ENCODE assay signal across 8 cellular contexts in the genomic region with DNA sequence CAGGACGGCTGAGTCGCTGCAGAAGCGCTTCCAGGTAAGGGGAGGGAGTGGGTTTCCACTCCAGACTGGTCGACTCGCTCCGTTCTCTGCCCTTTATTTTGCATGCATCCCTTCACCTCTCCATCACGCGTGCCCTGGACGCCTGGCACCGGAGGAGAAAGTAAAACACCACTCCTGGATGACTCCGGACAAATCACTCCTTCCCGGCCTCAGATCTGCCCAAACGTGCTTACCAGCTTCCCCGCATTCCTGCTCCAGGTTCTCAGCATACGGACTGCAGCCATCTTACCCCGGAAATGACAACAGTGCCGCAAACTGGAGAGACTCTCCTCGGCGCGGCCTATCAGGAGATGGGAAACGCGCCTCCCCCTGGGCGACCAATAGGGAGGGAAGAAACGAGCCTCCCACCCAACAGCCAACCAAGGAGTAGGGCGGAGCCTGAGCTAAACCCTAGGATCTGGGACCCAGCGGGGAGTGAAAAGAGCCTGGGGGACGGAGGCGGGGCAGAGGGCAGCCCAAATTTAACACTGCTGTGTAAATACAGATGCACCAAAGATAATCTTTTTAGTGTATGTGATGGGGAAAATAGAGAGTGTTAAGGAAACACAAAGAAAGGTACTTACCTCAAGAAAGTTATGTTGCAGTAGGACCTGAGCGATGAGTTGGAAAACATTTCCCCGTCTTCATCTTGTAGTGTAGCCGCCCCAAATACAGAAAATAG. TPM values are rescaled to one million over a fixed set of nuclear protein-coding genes. Genes with fewer than 3 reads are reported as not detected.
A peak's percentile ranks its signal among the peaks of the same experiment; 100 is the strongest.
DNase-seq lines count a peak whose midpoint lies in the region; ATAC-seq and TF ChIP-seq lines count a peak whose summit lies in the region.

Gene DBT (minus strand): TSS at position 298 of the 721 bp plus-strand sequence. CDS start 14 bp downstream, at position 284.

- DNase-seq in EL (peak; percentile 96), H4 (ENCODE audit: low spot score) (peak; percentile 95), LoVo (ENCODE audit: low spot score) (peak; percentile 92), RWPE1 (ENCODE audit: low spot score) (peak; percentile 99), fibroblast of pulmonary artery (ENCODE audit: low read depth) (peak; percentile 95), natural killer cell (peak; percentile 80)
- peak; percentile 92 for DNase-seq in stimulated activated naive CD4-positive, alpha-beta T cell treated with Interleukin-2 at 50 U/mL for 16 hours (lab: John Stamatoyannopoulos, UW)

- H3K4me3 Mint-ChIP-seq in activated T-helper 17 cell treated with anti-CD3 and anti-CD28 coated beads, Interleukin-2, amount 50 U/mL, for 72 hours = no peak within 1 kb of the TSS
- H3K4me3 Mint-ChIP-seq in natural killer cell = no peak within 1 kb of the TSS

- peaks cover 11% of the 10 kb centered on the region for H3K4me1 Mint-ChIP-seq in activated T-helper 17 cell treated with anti-CD3 and anti-CD28 coated beads, Interleukin-2, amount 50 U/mL, for 72 hours
- H3K4me1 Mint-ChIP-seq in natural killer cell = peaks cover 0 to 10% of the 10 kb centered on the region in 2 donors

- H3K27ac ChIP-seq in RWPE1 = peak within 1 kb of the TSS; percentile 78

- TF ChIP-seq CTCF in RWPE1 (conservative IDR thresholded peaks at IDR 0.05; ENCODE audit: low read depth) = no peak
- TF ChIP-seq CTCF in fibroblast of pulmonary artery (IDR thresholded peaks at IDR 0.05; ENCODE audit: low read length, missing control alignments) = no peak
- no peak for TF ChIP-seq CTCF in natural killer cell (IDR thresholded peaks at IDR 0.05)

- POLR2A ChIA-PET in RWPE1 (lab: Yijun Ruan, JAX; ENCODE audit: low non-redundant PET) = interaction anchor here (0.6 kb wide), 1 partner anchor 10 kb away, joined by 6 read pairs; no protein-coding TSS in a partner anchor

- no peak within 1 kb of the TSS for H3K27ac Mint-ChIP-seq in activated T-helper 17 cell treated with anti-CD3 and anti-CD28 coated beads, Interleukin-2, amount 50 U/mL, for 72 hours
- H3K27ac Mint-ChIP-seq in natural killer cell = no peak within 1 kb of the TSS

- H3K36me3 Mint-ChIP-seq in activated T-helper 17 cell treated with anti-CD3 and anti-CD28 coated beads, Interleukin-2, amount 50 U/mL, for 72 hours (ENCODE audit: low read depth) = no peaks in the 10 kb centered on the region
- H3K36me3 Mint-ChIP-seq in natural killer cell = no peaks in the 10 kb centered on the region

- H3K4me3 ChIP-seq in fibroblast of pulmonary artery (replicated peaks; ENCODE audit: low read depth, low read length) = peak within 1 kb of the TSS; percentile 73

- H3K27me3 Mint-ChIP-seq in activated T-helper 17 cell treated with anti-CD3 and anti-CD28 coated beads, Interleukin-2, amount 50 U/mL, for 72 hours = no peaks in the 10 kb centered on the region
- peaks cover 3 to 10% of the 10 kb centered on the region in 2 donors for H3K27me3 Mint-ChIP-seq in natural killer cell (ENCODE audit: low read depth in 2 of 2)

- H3K9me3 Mint-ChIP-seq in activated T-helper 17 cell treated with anti-CD3 and anti-CD28 coated beads, Interleukin-2, amount 50 U/mL, for 72 hours = no peaks in the 10 kb centered on the region
- no peaks in the 10 kb centered on the region for H3K9me3 Mint-ChIP-seq in natural killer cell

- intact Hi-C loops in natural killer cell (cut with micrococcal nuclease) = loop anchor here (1.0 to 5.0 kb wide), 4 partner anchors 17 to 212 kb away; partner anchors contain the start of genes CDC14A, RTCA, SASS6 and TRMT13

- CTCF ChIA-PET in RWPE1 (lab: Yijun Ruan, JAX) = no interaction called here

- ATAC-seq in activated T-helper 17 cell treated with anti-CD3 and anti-CD28 coated beads, Interleukin-2, amount 50 U/mL, for 72 hours (replicated peaks) = peak; percentile 100
- peak; percentile 99 to 100 (median 100) for ATAC-seq in natural killer cell

RNA-seq across cellular contexts. Expression of gene DBT, which starts in this region (rescaled TPM):
- 4.7 and 7.8 TPM in 2 replicates for total RNA-seq in H4 (2014; rRNA removed; shearing (Covaris generic))
- 10 to 100 TPM; 12.3 to 12.6 TPM for total RNA-seq in activated T-helper 17 cell treated with anti-CD3 and anti-CD28 coated beads, Interleukin-2, amount 50 U/mL, for 72 hours
- 10 to 100 TPM in 2 of 3 donors, 1 to 10 TPM in 1; 9.9 to 11.5 (median 10.2) TPM for total RNA-seq in natural killer cell

Comparison
In these comparisons a context has a peak if more than half of its experiments do, and no peak if none do; other contexts are left out.
1. Peak in every context shown above with its lines: DNase-seq, ATAC-seq, H3K4me3 ChIP-seq and H3K27ac ChIP-seq.